In the genomic region with DNA sequence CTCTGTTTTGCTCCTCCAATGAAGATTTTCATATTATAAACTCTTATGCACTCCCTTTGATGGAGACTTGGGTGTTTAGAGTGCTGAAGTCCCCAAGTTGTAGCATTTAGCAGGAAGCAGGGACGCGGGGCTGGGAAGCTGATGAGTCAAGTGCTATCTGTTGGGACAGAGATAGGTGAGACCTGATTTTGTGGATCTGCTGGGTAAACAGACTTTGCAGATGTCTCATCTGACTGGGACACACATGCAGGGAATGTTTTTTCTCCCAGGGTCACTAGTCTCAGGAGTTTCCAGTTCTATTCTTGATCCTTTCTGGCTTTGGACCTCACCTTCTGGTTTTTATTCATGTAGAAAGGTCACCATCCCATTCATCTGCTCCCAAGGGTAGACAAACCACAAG, we compare ENCODE assay signal across 20 cellular contexts.
A peak's percentile ranks its signal among the peaks of the same experiment; 100 is the strongest.
DNase-seq lines count a peak whose midpoint lies in the region; ATAC-seq and TF ChIP-seq lines count a peak whose summit lies in the region.
"Had no signal": no experiment of that assay in that cellular context is flagged by ENCODE, and none has a peak within 500 bp of the region (broad histone marks: within the 10 kb centered on the region; RNA-seq: fewer than 3 reads in every experiment).

No MANE protein-coding gene starts in this region.

- intact Hi-C loops in HCT116 (cut with micrococcal nuclease): no loop called here
- intact Hi-C loops in PC-9 (cut with micrococcal nuclease; ENCODE audit: unreplicated experiment): loop anchor here (2.0 kb wide), 1 partner anchor 26 kb away; no protein-coding TSS in a partner anchor
- intact Hi-C loops in left lung (cut with DNase I): no loop called here

- no peaks in the 10 kb centered on the region for H3K9me3 ChIP-seq in HCT116 (ENCODE audit: control insufficient read depth in 1 of 2, insufficient read depth in 1 of 2, low read depth in 1 of 2, low read length in 2 of 2)
- H3K9me3 ChIP-seq in PC-9 (ENCODE audit: insufficient read depth, low read depth): no peaks in the 10 kb centered on the region
- no peaks in the 10 kb centered on the region for H3K9me3 ChIP-seq in mesodermal cell (ENCODE audit: control insufficient read depth, low read length)
- no peaks in the 10 kb centered on the region for H3K9me3 ChIP-seq in left lung
- H3K9me3 ChIP-seq: BLaER1 had no signal

- CTCF ChIA-PET in HCT116 (lab: Charles Lee) (no interaction called here), PC-9 (lab: Charles Lee) (no interaction called here)

- H3K27me3 ChIP-seq in HCT116 (ENCODE audit: insufficient read depth, low read length): no peaks in the 10 kb centered on the region
- no peaks in the 10 kb centered on the region for H3K27me3 ChIP-seq in PC-9 (ENCODE audit: insufficient read depth, low read depth)
- H3K27me3 ChIP-seq in left lung: no peaks in the 10 kb centered on the region
- H3K27me3 ChIP-seq: BLaER1 had no signal

- no peak for TF ChIP-seq POLR2A in HCT116 (IDR thresholded peaks at IDR 0.05; ENCODE audit: borderline replicate concordance, extremely low read depth, insufficient read depth, insufficient read length)

- ATAC-seq in HCT116 (peak; percentile 42), left lung (no peak), HG03139 (IDR thresholded peaks at IDR 0.05; ENCODE audit: unreplicated experiment) (no peak), HG03520 (IDR thresholded peaks at IDR 0.05; ENCODE audit: unreplicated experiment) (no peak)
- ATAC-seq: GM12878 had no signal

- H3K9me2 ChIP-seq in HCT116 (ENCODE audit: insufficient read depth) (no peaks in the 10 kb centered on the region), PC-9 (ENCODE audit: insufficient read depth) (no peaks in the 10 kb centered on the region)

- no TSS peak for BruUV-seq in HCT116 (replicated peaks; lab: Mats Ljungman, UMichigan)
- BruUV-seq in PC-9 (replicated peaks; lab: Mats Ljungman, UMichigan): no TSS peak

- H3K4me1 ChIP-seq in HCT116 (ENCODE audit: control insufficient read depth in 1 of 2, insufficient read depth in 2 of 2, low read length in 2 of 2): peaks cover 24 to 28% of the 10 kb centered on the region in 2 experiments
- peaks cover 22% of the 10 kb centered on the region for H3K4me1 ChIP-seq in PC-9 (replicated peaks; ENCODE audit: insufficient read depth)
- peaks cover 29% of the 10 kb centered on the region for H3K4me1 ChIP-seq in mesodermal cell (ENCODE audit: control insufficient read depth, insufficient read depth, low read length, poor library complexity, severe bottlenecking)
- no peaks in the 10 kb centered on the region for H3K4me1 ChIP-seq in left lung
- H3K4me1 ChIP-seq: BLaER1 had no signal

- TF ChIP-seq CTCF in HCT116 (IDR thresholded peaks at IDR 0.05 in 2 of 3, conservative IDR thresholded peaks at IDR 0.05 in 1 of 3; ENCODE audit: borderline replicate concordance in 1 of 3, insufficient read depth in 1 of 3, low read depth in 2 of 3, low read length in 2 of 3) (no peak), PC-9 (conservative IDR thresholded peaks at IDR 0.05) (no peak), left lung (IDR thresholded peaks at IDR 0.05) (no peak)

- H3K4me3 ChIP-seq in HCT116 (replicated peaks in 1 of 2; ENCODE audit: low read depth in 1 of 2, low read length in 2 of 2): no peak overlapping the region
- no peak overlapping the region for H3K4me3 ChIP-seq in PC-9
- H3K4me3 ChIP-seq in mesodermal cell (ENCODE audit: extremely low read depth, insufficient read depth, low read length, poor library complexity, severe bottlenecking): no peak overlapping the region
- H3K4me3 ChIP-seq in left lung: no peak overlapping the region
- H3K4me3 ChIP-seq: BLaER1, GM12878, GM23248, SK-N-MC had no signal

- H3K9ac ChIP-seq in HCT116 (ENCODE audit: low read length): no peak overlapping the region
- H3K9ac ChIP-seq: BLaER1, GM23248 had no signal

- whole genome bisulfite sequencing in mesodermal cell (ENCODE audit: insufficient coverage in 2 of 2), 2 experiments: 77 to 79% methylated on average over 2 of the region's 2 CpGs

- H3K4me2 ChIP-seq in HCT116 (ENCODE audit: low read length) (peak overlapping the region; percentile 63), PC-9 (0 out of 2 replicates have a peak overlapping the region, but pooled peaks have one; percentile 12)
- H3K4me2 ChIP-seq: BLaER1 had no signal

- H3F3A ChIP-seq in PC-9 (ENCODE audit: insufficient read depth, low read depth): peaks cover 14% of the 10 kb centered on the region

- H2AFZ ChIP-seq in HCT116 (ENCODE audit: low read depth, low read length, poor library complexity, severe bottlenecking) (no peak overlapping the region), PC-9 (no peak overlapping the region)
- H2AFZ ChIP-seq: GM23248 had no signal

- POLR2A ChIA-PET in HCT116 (lab: Charles Lee) (no interaction called here), PC-9 (lab: Charles Lee; ENCODE audit: unreplicated experiment) (no interaction called here)

- DNase-seq in HCT116 (ENCODE audit: low read depth, low spot score) (no peak), PC-9 (no peak), epithelial cell of prostate (ENCODE audit: low read depth, low spot score) (no peak), left lung (no peak), NCI-H2171 (lab: John Stamatoyannopoulos, UW) (no peak)
- DNase-seq: CD4-positive, alpha-beta memory T cell; DMS153; GM23248; Kasumi-1; MM.1S; NCI-H1092 treated with DMSO at 0.1 percent for 48 hours; NCI-H146; NCI-H2081; Right ventricle myocardium superior had no signal

- H4K20me1 ChIP-seq in HCT116 (ENCODE audit: insufficient read depth): no peaks in the 10 kb centered on the region
- no peaks in the 10 kb centered on the region; the same call in 1 of the 2 replicates for H4K20me1 ChIP-seq in PC-9 (ENCODE audit: insufficient read depth)
- H4K20me1 ChIP-seq: BLaER1 had no signal

- H3K27ac ChIP-seq in HCT116 (ENCODE audit: low read depth, low read length) (peak overlapping the region; percentile 66; the same call in 1 of the 2 replicates), PC-9 (peak overlapping the region; percentile 48; the same call in 1 of the 2 replicates), epithelial cell of prostate (peak overlapping the region; percentile 35), mesodermal cell (ENCODE audit: low read depth, low read length, severe bottlenecking) (peak overlapping the region; percentile 80), left lung (no peak overlapping the region)
- H3K27ac ChIP-seq: BLaER1, GM23248, SK-N-MC had no signal

- H3K36me3 ChIP-seq in HCT116 (ENCODE audit: control insufficient read depth in 1 of 2, insufficient read depth in 2 of 2, low read length in 2 of 2) (no peaks in the 10 kb centered on the region), PC-9 (ENCODE audit: low read depth) (no peaks in the 10 kb centered on the region), mesodermal cell (ENCODE audit: control insufficient read depth, insufficient read depth, low read length) (no peaks in the 10 kb centered on the region), left lung (no peaks in the 10 kb centered on the region)
- H3K36me3 ChIP-seq: BLaER1 had no signal

- TF ChIP-seq RAD21 in HCT116 (IDR thresholded peaks at IDR 0.05; ENCODE audit: low read depth): no peak

- H3K79me2 ChIP-seq in HCT116 (ENCODE audit: insufficient read depth, low read length): no peaks in the 10 kb centered on the region
- H3K79me2 ChIP-seq in PC-9 (ENCODE audit: low read depth): no peaks in the 10 kb centered on the region

- RAD21 ChIA-PET in HCT116 (lab: Charles Lee; ENCODE audit: low non-redundant PET in 1 of 2, low total read pairs in 2 of 2, uncharacterized antibody in 2 of 2, unreplicated experiment in 2 of 2): no interaction called here

TF ChIP-seq in HCT116, 20 proteins besides CTCF, POLR2A, EP300 and RAD21 (continues in another document):
- TF ChIP-seq, protein P1, sequence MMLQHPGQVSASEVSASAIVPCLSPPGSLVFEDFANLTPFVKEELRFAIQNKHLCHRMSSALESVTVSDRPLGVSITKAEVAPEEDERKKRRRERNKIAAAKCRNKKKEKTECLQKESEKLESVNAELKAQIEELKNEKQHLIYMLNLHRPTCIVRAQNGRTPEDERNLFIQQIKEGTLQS (IDR thresholded peaks at IDR 0.05): no peak
- no peak for TF ChIP-seq EZH2 (IDR thresholded peaks at IDR 0.05)
- TF ChIP-seq REST (IDR thresholded peaks at IDR 0.05; ENCODE audit: low read depth): no peak
- TF ChIP-seq ZFX (IDR thresholded peaks at IDR 0.05): no peak
- TF ChIP-seq ZNF274 (IDR thresholded peaks at IDR 0.05; ENCODE audit: low read depth, low read length): no peak
- TF ChIP-seq SP1 (IDR thresholded peaks at IDR 0.05; ENCODE audit: low read depth): no peak
- TF ChIP-seq JUND (IDR thresholded peaks at IDR 0.05): no peak
- TF ChIP-seq SRF (IDR thresholded peaks at IDR 0.05; ENCODE audit: low read depth): no peak
- no peak for TF ChIP-seq FOSL1 (IDR thresholded peaks at IDR 0.05; ENCODE audit: low read depth)
- TF ChIP-seq, protein P2, sequence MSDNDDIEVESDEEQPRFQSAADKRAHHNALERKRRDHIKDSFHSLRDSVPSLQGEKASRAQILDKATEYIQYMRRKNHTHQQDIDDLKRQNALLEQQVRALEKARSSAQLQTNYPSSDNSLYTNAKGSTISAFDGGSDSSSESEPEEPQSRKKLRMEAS (IDR thresholded peaks at IDR 0.05): no peak
- TF ChIP-seq CEBPB (IDR thresholded peaks at IDR 0.05; ENCODE audit: low read depth): no peak

Comparison
In these comparisons a context has a peak if more than half of its experiments do, and no peak if none do; other contexts are left out.
1. H3K27ac ChIP-seq: peak in HCT116 (single experiment), PC-9 (single experiment), epithelial cell of prostate (single experiment) and mesodermal cell (single experiment); none in left lung (0 of 2).